Comparison of ENCODE assay signal across 1 cellular context in genomic region chr1:54014009-54014629, GRCh38.
TF ChIP-seq lines count a peak whose summit lies in the region.

No MANE protein-coding gene starts in this region.

TF ChIP-seq in HEK293, 187 proteins besides CTCF, POLR2A, EP300 and RAD21 (continued from another document):
- TF ChIP-seq ZBTB11 (tag by site-specific recombination; conservative IDR thresholded peaks at IDR 0.05; ENCODE audit: low read depth) (no peak), GLIS2 (tag by site-specific recombination; IDR thresholded peaks at IDR 0.05) (peak; percentile 52)
TF ChIP-seq in HEK293: peak in this region for 8.
